In genomic region chr16:12661656-12662172, GRCh38 we compare ENCODE assay signal across 11 cellular contexts.
DNase-seq lines count a peak whose midpoint lies in the region; ATAC-seq, FAIRE-seq and TF ChIP-seq lines count a peak whose summit lies in the region.
"Had no signal": no experiment of that assay in that cellular context is flagged by ENCODE, and none has a peak within 500 bp of the region (broad histone marks: within the 10 kb centered on the region; RNA-seq: fewer than 3 reads in every experiment).

No MANE protein-coding gene starts in this region.

- no peak overlapping the region for H3K9ac ChIP-seq in liver (ENCODE audit: low read depth in 1 of 2, low read length in 2 of 2)
- H3K9ac ChIP-seq: parathyroid adenoma had no signal

- POLR2A ChIA-PET in activated naive CD8-positive, alpha-beta T cell treated with anti-CD3 and anti-CD28 coated beads, Interleukin-2, amount 10 ng/mL, durations not matched to agents 7 days and 5 days (lab: Charles Lee): no interaction called here

- H3K36me3 ChIP-seq in liver (ENCODE audit: control insufficient read depth in 4 of 4, insufficient read depth in 3 of 4, low read depth in 1 of 4, low read length in 3 of 4): peaks cover 0 to 2% (median under 1%) of the 10 kb centered on the region in 4 donors

- H3K27ac ChIP-seq in liver (ENCODE audit: low read depth in 1 of 2, low read length in 2 of 2): no peak overlapping the region
- H3K27ac ChIP-seq: parathyroid adenoma had no signal

- TF ChIP-seq POLR2A in H54 (IDR thresholded peaks at IDR 0.05; ENCODE audit: low read depth, low read length): no peak

- 73% methylated on average over 10 of the region's 10 CpGs for WGBS in liver

- peak; percentile 39 for DNase-seq in ELR (ENCODE audit: low read depth)
- peak; percentile 32 for DNase-seq in LoVo (ENCODE audit: low spot score)
- DNase-seq in activated naive CD8-positive, alpha-beta T cell treated with anti-CD3 and anti-CD28 coated beads, Interleukin-2, amount 10 ng/mL, durations not matched to agents 7 days and 5 days: peak; percentile 39
- no peak for DNase-seq in activated CD4-positive, CD25-positive, alpha-beta regulatory T cell treated with anti-CD3 and anti-CD28 coated beads, Interleukin-2, amount 50 U/mL, for 72 hours
- DNase-seq in GM10266 (ENCODE audit: extremely low spot score): no peak
- DNase-seq in H54 (ENCODE audit: insufficient read length, low spot score): no peak
- DNase-seq: NCI-H446 treated with DMSO at 0.1 percent for 48 hours had no signal

- H3K4me3 ChIP-seq in liver (ENCODE audit: low read depth in 1 of 3, low read length in 3 of 3): no peak overlapping the region

- TF ChIP-seq CTCF in liver (IDR thresholded peaks at IDR 0.05; ENCODE audit: low read depth, low read length, missing input control): no peak
- TF ChIP-seq CTCF in GM10266 (IDR thresholded peaks at IDR 0.05; ENCODE audit: control insufficient read depth, insufficient read depth, low read depth, missing control alignments): no peak

- peaks cover 10% of the 10 kb centered on the region for H3K9me3 Mint-ChIP-seq in activated naive CD8-positive, alpha-beta T cell treated with anti-CD3 and anti-CD28 coated beads, Interleukin-2, amount 10 ng/mL, durations not matched to agents 7 days and 5 days

- no peaks in the 10 kb centered on the region for H3K4me1 Mint-ChIP-seq in activated naive CD8-positive, alpha-beta T cell treated with anti-CD3 and anti-CD28 coated beads, Interleukin-2, amount 10 ng/mL, durations not matched to agents 7 days and 5 days

- H3K27ac Mint-ChIP-seq in activated naive CD8-positive, alpha-beta T cell treated with anti-CD3 and anti-CD28 coated beads, Interleukin-2, amount 10 ng/mL, durations not matched to agents 7 days and 5 days: no peak overlapping the region
- H3K27ac Mint-ChIP-seq: stimulated activated naive CD8-positive, alpha-beta T cell treated with anti-CD3 and anti-CD28 coated beads, Interleukin-15, Interleukin-2, amounts not matched to agents 100 ng/mL and 50 ng/mL, for 24 hours had no signal

- peaks cover 24% of the 10 kb centered on the region for H3K36me3 Mint-ChIP-seq in activated naive CD8-positive, alpha-beta T cell treated with anti-CD3 and anti-CD28 coated beads, Interleukin-2, amount 10 ng/mL, durations not matched to agents 7 days and 5 days

- peak; percentile 42 for ATAC-seq in activated naive CD8-positive, alpha-beta T cell treated with anti-CD3 and anti-CD28 coated beads, Interleukin-2, amount 10 ng/mL, durations not matched to agents 7 days and 5 days (ENCODE audit: low read depth)
- no peak for ATAC-seq in GM19351 (IDR thresholded peaks at IDR 0.05; ENCODE audit: unreplicated experiment)

- H3K27me3 ChIP-seq in liver (ENCODE audit: control insufficient read depth in 4 of 4, insufficient read depth in 4 of 4, low read length in 3 of 4): no peaks in the 10 kb centered on the region

- H3K27me3 Mint-ChIP-seq in activated naive CD8-positive, alpha-beta T cell treated with anti-CD3 and anti-CD28 coated beads, Interleukin-2, amount 10 ng/mL, durations not matched to agents 7 days and 5 days: no peaks in the 10 kb centered on the region

- H3K4me3 Mint-ChIP-seq in activated naive CD8-positive, alpha-beta T cell treated with anti-CD3 and anti-CD28 coated beads, Interleukin-2, amount 10 ng/mL, durations not matched to agents 7 days and 5 days: no peak overlapping the region
- H3K4me3 Mint-ChIP-seq: stimulated activated naive CD8-positive, alpha-beta T cell treated with anti-CD3 and anti-CD28 coated beads, Interleukin-15, Interleukin-2, amounts not matched to agents 100 ng/mL and 50 ng/mL, for 24 hours had no signal

- H3K9me3 ChIP-seq in liver (ENCODE audit: control insufficient read depth in 4 of 4, low read length in 3 of 4): peaks cover 2 to 4% (median 4%) of the 10 kb centered on the region in 4 donors

- TF ChIP-seq RAD21 in liver (IDR thresholded peaks at IDR 0.05): no peak

- FAIRE-seq in H54 (lab: Jason Lieb, UNC): no peak

- H3K4me1 ChIP-seq in liver (ENCODE audit: control insufficient read depth in 4 of 4, insufficient read depth in 4 of 4, low read length in 3 of 4): peaks cover 7 to 12% (median 11%) of the 10 kb centered on the region in 4 donors
- H3K4me1 ChIP-seq: parathyroid adenoma had no signal

TF ChIP-seq in liver, 16 proteins besides CTCF, POLR2A, EP300 and RAD21:
- TF ChIP-seq ZBTB33 (IDR thresholded peaks at IDR 0.05): no peak
- peak; percentile 100 for TF ChIP-seq REST (IDR thresholded peaks at IDR 0.05)

Comparison
In these comparisons a context has a peak if more than half of its experiments do, and no peak if none do; other contexts are left out.
1. DNase-seq: peak in ELR (single experiment), LoVo (single experiment) and activated naive CD8-positive, alpha-beta T cell treated with anti-CD3 and anti-CD28 coated beads, Interleukin-2, amount 10 ng/mL, durations not matched to agents 7 days and 5 days (single experiment); none in activated CD4-positive, CD25-positive, alpha-beta regulatory T cell treated with anti-CD3 and anti-CD28 coated beads, Interleukin-2, amount 50 U/mL, for 72 hours (single experiment), GM10266 (single experiment) and H54 (single experiment).